19 cellular contexts compared by ENCODE assay signal in genomic region chr9:89453452-89453851, GRCh38. TPM values are rescaled to one million over a fixed set of nuclear protein-coding genes. Genes with fewer than 3 reads are reported as not detected.
DNase-seq lines count a peak whose midpoint lies in the region; ATAC-seq and TF ChIP-seq lines count a peak whose summit lies in the region.
"Had no signal": no experiment of that assay in that cellular context is flagged by ENCODE, and none has a peak within 500 bp of the region (broad histone marks: within the 10 kb centered on the region; RNA-seq: fewer than 3 reads in every experiment).

No MANE protein-coding gene starts in this region.

- H3K36me3 Mint-ChIP-seq in activated CD4-positive, alpha-beta T cell treated with anti-CD3 and anti-CD28 coated beads, Interleukin-2, amount 10 ng/mL, durations not matched to agents 24 days and 14 days (ENCODE audit: low read depth) = peaks cover 64% of the 10 kb centered on the region
- H3K36me3 Mint-ChIP-seq in activated CD8-positive, alpha-beta T cell treated with anti-CD3 and anti-CD28 coated beads, Interleukin-2, amount 10 ng/mL, durations not matched to agents 7 days and 5 days (ENCODE audit: low read depth) = peaks cover 88% of the 10 kb centered on the region

- H3K4me1 Mint-ChIP-seq in activated CD4-positive, alpha-beta T cell treated with anti-CD3 and anti-CD28 coated beads, Interleukin-2, amount 10 ng/mL, durations not matched to agents 24 days and 14 days = peaks cover 76% of the 10 kb centered on the region
- H3K4me1 Mint-ChIP-seq in activated CD8-positive, alpha-beta T cell treated with anti-CD3 and anti-CD28 coated beads, Interleukin-2, amount 10 ng/mL, durations not matched to agents 7 days and 5 days (ENCODE audit: low read depth) = peaks cover 97% of the 10 kb centered on the region

- peak overlapping the region; percentile 78 for H3K27ac Mint-ChIP-seq in activated CD4-positive, alpha-beta T cell treated with anti-CD3 and anti-CD28 coated beads, Interleukin-2, amount 10 ng/mL, durations not matched to agents 24 days and 14 days
- H3K27ac Mint-ChIP-seq in activated CD8-positive, alpha-beta T cell treated with anti-CD3 and anti-CD28 coated beads, Interleukin-2, amount 10 ng/mL, durations not matched to agents 7 days and 5 days = peak overlapping the region; percentile 84
- H3K27ac Mint-ChIP-seq: progenitor cell of endocrine pancreas; stimulated activated naive B cell treated with anti-CD40 and anti-IgM and Interleukin-4, amounts not matched to agents 10 μg/mL and 1 μg/mL and 100 μg/mL, for 72 hours had no signal

- 94 to 96% methylated on average over 10 to 11 of the region's 11 CpGs for WGBS in lower leg skin, 2 donors

- TF ChIP-seq CTCF in lower leg skin (IDR thresholded peaks at IDR 0.05) = no peak

- no peak for TF ChIP-seq POLR2A in lower leg skin (IDR thresholded peaks at IDR 0.05)

- no peaks in the 10 kb centered on the region for H3K9me3 Mint-ChIP-seq in activated CD4-positive, alpha-beta T cell treated with anti-CD3 and anti-CD28 coated beads, Interleukin-2, amount 10 ng/mL, durations not matched to agents 24 days and 14 days
- H3K9me3 Mint-ChIP-seq in activated CD8-positive, alpha-beta T cell treated with anti-CD3 and anti-CD28 coated beads, Interleukin-2, amount 10 ng/mL, durations not matched to agents 7 days and 5 days (ENCODE audit: insufficient read depth) = no peaks in the 10 kb centered on the region
- H3K9me3 Mint-ChIP-seq: activated T-helper 2 cell treated with anti-CD3 and anti-CD28 coated beads, Interferon-gamma antibody, Interleukin-2, Interleukin-4, amounts not matched to agents 10 μg/mL and 5 μg/mL and 100 μg/mL, durations not matched to agents 14 hours and 24 hours and 36 hours; brain; stimulated activated naive B cell treated with anti-CD40 and anti-IgM and Interleukin-4, amounts not matched to agents 10 μg/mL and 1 μg/mL and 100 μg/mL, for 72 hours had no signal

- H3K4me3 ChIP-seq in lower leg skin (ENCODE audit: low read depth, poor library complexity, severe bottlenecking) = no peak overlapping the region
- H3K4me3 ChIP-seq: heart right ventricle, smooth muscle cell, vagina had no signal

- H3K4me3 Mint-ChIP-seq in activated CD4-positive, alpha-beta T cell treated with anti-CD3 and anti-CD28 coated beads, Interleukin-2, amount 10 ng/mL, durations not matched to agents 24 days and 14 days = no peak overlapping the region
- no peak overlapping the region for H3K4me3 Mint-ChIP-seq in activated CD8-positive, alpha-beta T cell treated with anti-CD3 and anti-CD28 coated beads, Interleukin-2, amount 10 ng/mL, durations not matched to agents 7 days and 5 days
- H3K4me3 Mint-ChIP-seq: brain; stimulated activated naive B cell treated with anti-CD40 and anti-IgM and Interleukin-4, amounts not matched to agents 10 μg/mL and 1 μg/mL and 100 μg/mL, for 72 hours had no signal

- CTCF ChIA-PET in activated CD8-positive, alpha-beta T cell treated with anti-CD3 and anti-CD28 coated beads, Interleukin-2, amount 10 ng/mL, durations not matched to agents 7 days and 5 days (lab: Charles Lee) = interaction anchor here (0.8 to 1.3 kb wide), 3 partner anchors 24 to 95 kb away, joined by 3 to 5 read pairs (median 4); no protein-coding TSS in a partner anchor

- ATAC-seq in activated CD8-positive, alpha-beta T cell treated with anti-CD3 and anti-CD28 coated beads, Interleukin-2, amount 10 ng/mL, durations not matched to agents 7 days and 5 days = no peak
- ATAC-seq in GM19351 (IDR thresholded peaks at IDR 0.05; ENCODE audit: unreplicated experiment) = no peak
- ATAC-seq: heart right ventricle; left colon; Right ventricle myocardium inferior; stimulated activated naive B cell treated with anti-CD40 and anti-IgM and Interleukin-4, amounts not matched to agents 10 μg/mL and 1 μg/mL and 100 μg/mL, for 72 hours had no signal

- POLR2A ChIA-PET in activated CD8-positive, alpha-beta T cell treated with anti-CD3 and anti-CD28 coated beads, Interleukin-2, amount 10 ng/mL, durations not matched to agents 7 days and 5 days (lab: Charles Lee) = no interaction called here

- intact Hi-C loops in activated CD4-positive, alpha-beta T cell treated with anti-CD3 and anti-CD28 coated beads, Interleukin-2, amount 10 ng/mL, durations not matched to agents 24 days and 14 days (cut with micrococcal nuclease) = no loop called here
- intact Hi-C loops in posterior cingulate gyrus (cut with DNase I) (no loop called here), lower leg skin (cut with DNase I; ENCODE audit: low total_unique reads) (no loop called here)

- H3K27me3 Mint-ChIP-seq in activated CD4-positive, alpha-beta T cell treated with anti-CD3 and anti-CD28 coated beads, Interleukin-2, amount 10 ng/mL, durations not matched to agents 24 days and 14 days = no peaks in the 10 kb centered on the region
- no peaks in the 10 kb centered on the region for H3K27me3 Mint-ChIP-seq in activated CD8-positive, alpha-beta T cell treated with anti-CD3 and anti-CD28 coated beads, Interleukin-2, amount 10 ng/mL, durations not matched to agents 7 days and 5 days (ENCODE audit: low read depth)
- H3K27me3 Mint-ChIP-seq: brain; progenitor cell of endocrine pancreas; stimulated activated naive B cell treated with anti-CD40 and anti-IgM and Interleukin-4, amounts not matched to agents 10 μg/mL and 1 μg/mL and 100 μg/mL, for 72 hours had no signal

- no peak for DNase-seq in activated CD4-positive, alpha-beta T cell treated with anti-CD3 and anti-CD28 coated beads, Interleukin-2, amount 10 ng/mL, durations not matched to agents 24 days and 14 days
- no peak for DNase-seq in activated CD4-positive, alpha-beta T cell treated with anti-CD3 and anti-CD28 coated beads, Interleukin-2, amount 50 U/mL, for 4 hours
- no peak for DNase-seq in activated CD8-positive, alpha-beta T cell treated with anti-CD3 and anti-CD28 coated beads, Interleukin-2, amount 10 ng/mL, durations not matched to agents 7 days and 5 days
- DNase-seq in globus pallidus (ENCODE audit: low spot score) (peak; percentile 92), posterior cingulate gyrus (peak in 9 of 10 donors; percentile 56 to 95 (median 74)), kidney glomerular epithelial cell (lab: John Stamatoyannopoulos, UW) (no peak), lower leg skin (ENCODE audit: low spot score in 2 of 2) (no peak)
- DNase-seq: heart right ventricle; left colon; NCI-H146; NCI-H2227 treated with DMSO at 0.1 percent for 48 hours; stimulated activated naive B cell treated with anti-CD40 and anti-IgM and Interleukin-4, amounts not matched to agents 10 μg/mL and 1 μg/mL and 100 μg/mL, for 72 hours had no signal

RNA-seq across cellular contexts. Expression of gene SEMA4D, which starts 44.5 kb away (rescaled TPM):
- total RNA-seq in activated CD4-positive, alpha-beta T cell treated with anti-CD3 and anti-CD28 coated beads, Interleukin-2, amount 10 ng/mL, durations not matched to agents 24 days and 14 days = 368 and 370 TPM in 2 replicates
- 100 to 1,000 TPM; 314 to 321 TPM for total RNA-seq in activated CD8-positive, alpha-beta T cell treated with anti-CD3 and anti-CD28 coated beads, Interleukin-2, amount 10 ng/mL, durations not matched to agents 7 days and 5 days
- 10 to 100 TPM; 31.1 to 59.2 (median 42.1) TPM for total RNA-seq in lower leg skin

Comparison
In these comparisons a context has a peak if more than half of its experiments do, and no peak if none do; other contexts are left out.
1. DNase-seq: peak in globus pallidus (single experiment) and posterior cingulate gyrus (9 of 10); none in activated CD4-positive, alpha-beta T cell treated with anti-CD3 and anti-CD28 coated beads, Interleukin-2, amount 10 ng/mL, durations not matched to agents 24 days and 14 days (single experiment), activated CD4-positive, alpha-beta T cell treated with anti-CD3 and anti-CD28 coated beads, Interleukin-2, amount 50 U/mL, for 4 hours (0 of 2), activated CD8-positive, alpha-beta T cell treated with anti-CD3 and anti-CD28 coated beads, Interleukin-2, amount 10 ng/mL, durations not matched to agents 7 days and 5 days (single experiment), kidney glomerular epithelial cell (single experiment) and lower leg skin (0 of 2).